Comparison of ENCODE assay signal across 31 cellular contexts in the genomic region with DNA sequence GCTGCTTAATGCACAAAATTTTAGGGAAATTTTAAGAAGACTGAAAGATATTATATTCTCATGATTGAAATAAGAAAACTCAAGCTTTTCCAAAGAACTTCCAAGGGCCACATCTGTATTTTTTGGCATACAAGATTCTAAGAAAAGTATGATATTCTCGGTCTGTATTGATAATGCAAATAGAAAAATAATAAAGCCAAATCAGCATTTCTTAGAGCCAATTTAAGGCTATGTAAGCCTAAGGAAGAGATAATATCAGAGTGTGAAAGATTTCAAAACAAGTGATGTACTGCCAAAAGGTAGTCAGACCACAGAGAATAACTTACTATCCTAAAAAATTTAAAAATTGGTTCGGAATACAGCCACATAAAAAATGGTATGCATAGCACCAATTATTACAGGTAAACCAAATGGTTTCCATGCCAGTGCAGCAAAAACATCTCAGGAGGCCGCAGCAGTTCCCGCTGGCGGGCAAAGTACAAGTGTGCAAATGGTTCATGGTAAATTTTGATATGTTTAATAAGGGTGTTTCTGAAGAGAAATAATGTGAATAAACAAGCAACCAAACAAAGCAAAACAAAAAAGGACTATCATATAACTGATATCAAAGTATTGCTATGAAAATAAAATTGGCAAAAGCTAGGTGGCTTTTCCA.
"Had no signal": no experiment of that assay in that cellular context is flagged by ENCODE, and none has a peak within 500 bp of the region (broad histone marks: within the 10 kb centered on the region; RNA-seq: fewer than 3 reads in every experiment).

No MANE protein-coding gene starts in this region.

- H3K9me3 ChIP-seq: neutrophil, suprapubic skin, thoracic aorta, tibial artery, upper lobe of right lung had no signal

- H3K27me3 Mint-ChIP-seq: naive B cell; progenitor cell of endocrine pancreas; stimulated activated naive CD8-positive, alpha-beta T cell treated with anti-CD3 and anti-CD28 coated beads, Interleukin-15, Interleukin-2, amounts not matched to agents 100 ng/mL and 50 ng/mL, for 24 hours had no signal

- FAIRE-seq: urothelium cell line had no signal

- ATAC-seq: left cardiac atrium, left lobe of liver, left ventricle myocardium superior, natural killer cell, right cardiac atrium, sciatic nerve, upper lobe of right lung had no signal

- H3K79me2 ChIP-seq: hepatocyte had no signal

- H3K36me3 ChIP-seq: neural progenitor cell had no signal

- H3K4me3 ChIP-seq: hepatocyte, lung, neural progenitor cell, skin epidermis, suprapubic skin, thoracic aorta, tibial artery, upper lobe of right lung had no signal

- H3K4me3 Mint-ChIP-seq: mesothelial cell of epicardium; naive B cell; natural killer cell; nephron progenitor cell; neural progenitor cell; stimulated activated naive CD8-positive, alpha-beta T cell treated with anti-CD3 and anti-CD28 coated beads, Interleukin-15, Interleukin-2, amounts not matched to agents 100 ng/mL and 50 ng/mL, for 24 hours had no signal

- H3K9ac ChIP-seq: neural progenitor cell had no signal

- H3K27ac ChIP-seq: hepatocyte, neural progenitor cell, neutrophil, skin epidermis, suprapubic skin, tibial artery, upper lobe of right lung had no signal

- H3K4me2 ChIP-seq: hepatocyte, neural progenitor cell had no signal

- H3K27me3 ChIP-seq: hepatocyte, neural progenitor cell, suprapubic skin, tibial artery, upper lobe of right lung had no signal

- H3K27ac Mint-ChIP-seq: mesothelial cell of epicardium; natural killer cell; nephron progenitor cell; neural progenitor cell; progenitor cell of endocrine pancreas; stimulated activated naive CD8-positive, alpha-beta T cell treated with anti-CD3 and anti-CD28 coated beads, Interleukin-15, Interleukin-2, amounts not matched to agents 100 ng/mL and 50 ng/mL, for 24 hours had no signal

- H3K9me3 Mint-ChIP-seq: mesothelial cell of epicardium; naive B cell; natural killer cell; nephron progenitor cell; neural progenitor cell; stimulated activated naive CD8-positive, alpha-beta T cell treated with anti-CD3 and anti-CD28 coated beads, Interleukin-15, Interleukin-2, amounts not matched to agents 100 ng/mL and 50 ng/mL, for 24 hours had no signal

- H2AFZ ChIP-seq: hepatocyte, neural progenitor cell had no signal

- H3K36me3 Mint-ChIP-seq: naive B cell, natural killer cell had no signal

- DNase-seq: islet precursor cell; kidney glomerular epithelial cell; left cardiac atrium; left ventricle myocardium superior; mesendoderm; naive B cell; natural killer cell; nephron progenitor cell; occipital lobe; retina; right cardiac atrium; stimulated activated CD4-positive, alpha-beta T cell treated with anti-CD3 and anti-CD28 coated beads, Interleukin-12 subunit alpha, Interleukin-12 subunit beta, amount 100 ng/mL, for 4 hours; stimulated activated CD4-positive, alpha-beta T cell treated with anti-CD3 and anti-CD28 coated beads, Interleukin-15, amount 100 ng/mL, for 24 hours; stimulated activated CD4-positive, alpha-beta T cell treated with anti-CD3 and anti-CD28 coated beads, Interleukin-2, amount 100 ng/mL, for 24 hours; stimulated activated CD4-positive, alpha-beta T cell treated with anti-CD3 and anti-CD28 coated beads, Interleukin-4, amount 100 ng/mL, for 1 hour; stimulated activated naive CD4-positive, alpha-beta T cell; tibial artery; upper lobe of right lung had no signal
